Comparison of ENCODE assay signal across 8 cellular contexts in the genomic region with DNA sequence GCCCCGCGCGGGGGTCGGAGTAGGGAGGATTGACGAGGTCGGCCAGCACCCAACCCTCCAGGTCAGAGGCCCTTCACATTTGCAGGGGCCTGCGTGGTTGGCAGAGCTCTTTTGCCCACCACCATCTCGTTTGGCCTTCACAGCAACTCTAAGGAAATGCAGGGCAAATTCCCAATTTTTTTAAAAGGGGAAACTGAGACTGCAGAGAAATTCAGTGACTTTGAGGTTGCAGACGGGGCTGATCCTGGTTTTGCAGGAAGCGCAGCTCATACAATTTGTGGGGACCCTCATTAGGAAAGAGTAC. TPM values are rescaled to one million over a fixed set of nuclear protein-coding genes. Genes with fewer than 3 reads are reported as not detected.
A peak's percentile ranks its signal among the peaks of the same experiment; 100 is the strongest.
DNase-seq lines count a peak whose midpoint lies in the region; ATAC-seq and TF ChIP-seq lines count a peak whose summit lies in the region.

No MANE protein-coding gene starts in this region.

- peak overlapping the region; percentile 93; the same call in 1 of the 2 replicates for H3K27ac ChIP-seq in HEK293 (ENCODE audit: extremely low read depth, low read depth, low read length)
- H3K27ac ChIP-seq in iPS DF 6.9 (ENCODE audit: low read length), result no peak overlapping the region
- peak overlapping the region; percentile 88 to 98 (median 95) for H3K27ac ChIP-seq in spleen

- no peaks in the 10 kb centered on the region for H3K27me3 ChIP-seq in iPS DF 6.9 (ENCODE audit: control insufficient read depth, insufficient read depth, low read length)
- H3K27me3 ChIP-seq in spleen (replicated peaks in 1 of 7), result no peaks in the 10 kb centered on the region

- ATAC-seq in activated CD8-positive, alpha-beta T cell treated with anti-CD3 and anti-CD28 coated beads for 36 hours, result no peak
- ATAC-seq in HG03135 (IDR thresholded peaks at IDR 0.05; ENCODE audit: unreplicated experiment) (no peak), HG02588 (IDR thresholded peaks at IDR 0.05; ENCODE audit: unreplicated experiment) (no peak), GM21717 (IDR thresholded peaks at IDR 0.05; ENCODE audit: unreplicated experiment) (no peak)

- H3K9me3 ChIP-seq in HEK293 (ENCODE audit: control insufficient read depth, insufficient read depth, low read depth, low read length) (no peaks in the 10 kb centered on the region), iPS DF 6.9 (ENCODE audit: control insufficient read depth, insufficient read depth, low read length) (no peaks in the 10 kb centered on the region), spleen (no peaks in the 10 kb centered on the region)

- H3K27ac Mint-ChIP-seq in activated CD8-positive, alpha-beta T cell treated with anti-CD3 and anti-CD28 coated beads for 36 hours, result peak overlapping the region; percentile 95

- POLR2A ChIA-PET in HEK293 (lab: Yijun Ruan, JAX), result interaction anchor here (0.6 kb wide), 2 partner anchors 23 to 40 kb away, joined by 3 read pairs; no protein-coding TSS in a partner anchor
- POLR2A ChIA-PET in activated CD8-positive, alpha-beta T cell treated with anti-CD3 and anti-CD28 coated beads for 36 hours (lab: Charles Lee), result no interaction called here

- H3K27me3 Mint-ChIP-seq in activated CD8-positive, alpha-beta T cell treated with anti-CD3 and anti-CD28 coated beads for 36 hours, result no peaks in the 10 kb centered on the region

- H3K4me3 ChIP-seq in HEK293 (ENCODE audit: low read depth, low read length), result peak overlapping the region; percentile 74
- peak overlapping the region; percentile 92 for H3K4me3 ChIP-seq in iPS DF 6.9 (ENCODE audit: low read length)
- H3K4me3 ChIP-seq in spleen, result peak overlapping the region; percentile 61 to 96 (median 87)

- intact Hi-C loops in activated CD8-positive, alpha-beta T cell treated with anti-CD3 and anti-CD28 coated beads for 36 hours (cut with micrococcal nuclease), result no loop called here
- intact Hi-C loops in spleen (cut with DNase I; ENCODE audit: low total_unique reads), result no loop called here

- H3K4me1 Mint-ChIP-seq in activated CD8-positive, alpha-beta T cell treated with anti-CD3 and anti-CD28 coated beads for 36 hours (ENCODE audit: low read depth), result peaks cover 28% of the 10 kb centered on the region

- H3K36me3 Mint-ChIP-seq in activated CD8-positive, alpha-beta T cell treated with anti-CD3 and anti-CD28 coated beads for 36 hours (ENCODE audit: low read depth), result peaks cover 13% of the 10 kb centered on the region

- no peak for TF ChIP-seq CTCF in HEK293 (tag by site-specific recombination; IDR thresholded peaks at IDR 0.05)
- no peak for TF ChIP-seq CTCF in activated CD8-positive, alpha-beta T cell treated with anti-CD3 and anti-CD28 coated beads for 36 hours (IDR thresholded peaks at IDR 0.05)
- no peak for TF ChIP-seq CTCF in spleen (IDR thresholded peaks at IDR 0.05 in 8 of 11, conservative IDR thresholded peaks at IDR 0.05 in 3 of 11)

- H3K4me3 Mint-ChIP-seq in activated CD8-positive, alpha-beta T cell treated with anti-CD3 and anti-CD28 coated beads for 36 hours, result peak overlapping the region; percentile 84

- DNase-seq in activated CD8-positive, alpha-beta T cell treated with anti-CD3 and anti-CD28 coated beads for 36 hours, result no peak
- DNase-seq in iPS DF 6.9 (ENCODE audit: low read depth, low spot score) (no peak), spleen (no peak), cerebellar cortex (ENCODE audit: low spot score) (no peak)

- no peaks in the 10 kb centered on the region for H3K9me3 Mint-ChIP-seq in activated CD8-positive, alpha-beta T cell treated with anti-CD3 and anti-CD28 coated beads for 36 hours

- no peak for TF ChIP-seq POLR2A in spleen (IDR thresholded peaks at IDR 0.05)

- WGBS in iPS DF 6.9 (ENCODE audit: insufficient coverage, insufficient read length), result no CpG with 5 or more reads among the region's 10 CpGs
- WGBS in spleen, 5 donors, result 3 to 24% (median 6%) methylated on average over 2 to 10 of the region's 10 CpGs

- H3K4me1 ChIP-seq in HEK293 (ENCODE audit: control insufficient read depth, insufficient read depth, low read length), result peaks cover 13% of the 10 kb centered on the region
- no peaks in the 10 kb centered on the region for H3K4me1 ChIP-seq in iPS DF 6.9 (ENCODE audit: control insufficient read depth, insufficient read depth, low read length)
- peaks cover 35 to 50% (median 47%) of the 10 kb centered on the region in 6 donors for H3K4me1 ChIP-seq in spleen

- CTCF ChIA-PET in HEK293 (lab: Yijun Ruan, JAX), result interaction anchor here (0.7 to 1.1 kb wide), 5 partner anchors 9 to 146 kb away, joined by 3 read pairs; no protein-coding TSS in a partner anchor
- CTCF ChIA-PET in activated CD8-positive, alpha-beta T cell treated with anti-CD3 and anti-CD28 coated beads for 36 hours (lab: Charles Lee), result interaction anchor here (0.8 to 1.1 kb wide), 2 partner anchors 10 to 62 kb away, joined by 3 to 4 read pairs; no protein-coding TSS in a partner anchor

- H3K36me3 ChIP-seq in HEK293 (ENCODE audit: control insufficient read depth in 2 of 2, insufficient read depth in 1 of 2, low read length in 2 of 2) (peaks cover 7 to 18% of the 10 kb centered on the region in 2 experiments; a peak in 2 of 3 replicates), iPS DF 6.9 (ENCODE audit: control insufficient read depth, insufficient read depth, low read length) (no peaks in the 10 kb centered on the region), spleen (peaks cover 0 to 10% (median 0%) of the 10 kb centered on the region in 6 donors)

TF ChIP-seq in HEK293, 187 proteins besides CTCF, POLR2A, EP300 and RAD21 (continues in another document):
- TF ChIP-seq ZBTB48 (tag by site-specific recombination; IDR thresholded peaks at IDR 0.05), result 0 out of 2 replicates have a peak, but pooled peaks have one; percentile 2
- no peak for TF ChIP-seq TCF7L2 (IDR thresholded peaks at IDR 0.05; ENCODE audit: borderline replicate concordance, low read depth, low read length)
- TF ChIP-seq ZNF239 (tag by site-specific recombination; IDR thresholded peaks at IDR 0.05), result no peak
- TF ChIP-seq, protein P1, sequence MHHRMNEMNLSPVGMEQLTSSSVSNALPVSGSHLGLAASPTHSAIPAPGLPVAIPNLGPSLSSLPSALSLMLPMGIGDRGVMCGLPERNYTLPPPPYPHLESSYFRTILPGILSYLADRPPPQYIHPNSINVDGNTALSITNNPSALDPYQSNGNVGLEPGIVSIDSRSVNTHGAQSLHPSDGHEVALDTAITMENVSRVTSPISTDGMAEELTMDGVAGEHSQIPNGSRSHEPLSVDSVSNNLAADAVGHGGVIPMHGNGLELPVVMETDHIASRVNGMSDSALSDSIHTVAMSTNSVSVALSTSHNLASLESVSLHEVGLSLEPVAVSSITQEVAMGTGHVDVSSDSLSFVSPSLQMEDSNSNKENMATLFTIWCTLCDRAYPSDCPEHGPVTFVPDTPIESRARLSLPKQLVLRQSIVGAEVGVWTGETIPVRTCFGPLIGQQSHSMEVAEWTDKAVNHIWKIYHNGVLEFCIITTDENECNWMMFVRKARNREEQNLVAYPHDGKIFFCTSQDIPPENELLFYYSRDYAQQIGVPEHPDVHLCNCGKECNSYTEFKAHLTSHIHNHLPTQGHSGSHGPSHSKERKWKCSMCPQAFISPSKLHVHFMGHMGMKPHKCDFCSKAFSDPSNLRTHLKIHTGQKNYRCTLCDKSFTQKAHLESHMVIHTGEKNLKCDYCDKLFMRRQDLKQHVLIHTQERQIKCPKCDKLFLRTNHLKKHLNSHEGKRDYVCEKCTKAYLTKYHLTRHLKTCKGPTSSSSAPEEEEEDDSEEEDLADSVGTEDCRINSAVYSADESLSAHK (tag by site-specific recombination; IDR thresholded peaks at IDR 0.05), result no peak
- TF ChIP-seq, protein P2, sequence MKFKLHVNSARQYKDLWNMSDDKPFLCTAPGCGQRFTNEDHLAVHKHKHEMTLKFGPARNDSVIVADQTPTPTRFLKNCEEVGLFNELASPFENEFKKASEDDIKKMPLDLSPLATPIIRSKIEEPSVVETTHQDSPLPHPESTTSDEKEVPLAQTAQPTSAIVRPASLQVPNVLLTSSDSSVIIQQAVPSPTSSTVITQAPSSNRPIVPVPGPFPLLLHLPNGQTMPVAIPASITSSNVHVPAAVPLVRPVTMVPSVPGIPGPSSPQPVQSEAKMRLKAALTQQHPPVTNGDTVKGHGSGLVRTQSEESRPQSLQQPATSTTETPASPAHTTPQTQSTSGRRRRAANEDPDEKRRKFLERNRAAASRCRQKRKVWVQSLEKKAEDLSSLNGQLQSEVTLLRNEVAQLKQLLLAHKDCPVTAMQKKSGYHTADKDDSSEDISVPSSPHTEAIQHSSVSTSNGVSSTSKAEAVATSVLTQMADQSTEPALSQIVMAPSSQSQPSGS (tag by site-specific recombination; IDR thresholded peaks at IDR 0.05; ENCODE audit: low read depth), result no peak
- TF ChIP-seq GLI2 (tag by site-specific recombination; IDR thresholded peaks at IDR 0.05; ENCODE audit: borderline replicate concordance, low read depth), result no peak
- peak; percentile 68 for TF ChIP-seq ZXDB (tag by site-specific recombination; IDR thresholded peaks at IDR 0.05)
- TF ChIP-seq ZNF433 (tag by site-specific recombination; IDR thresholded peaks at IDR 0.05; ENCODE audit: low read depth), result no peak
- no peak for TF ChIP-seq ZNF747 (tag by site-specific recombination; IDR thresholded peaks at IDR 0.05)
- TF ChIP-seq, protein P3, sequence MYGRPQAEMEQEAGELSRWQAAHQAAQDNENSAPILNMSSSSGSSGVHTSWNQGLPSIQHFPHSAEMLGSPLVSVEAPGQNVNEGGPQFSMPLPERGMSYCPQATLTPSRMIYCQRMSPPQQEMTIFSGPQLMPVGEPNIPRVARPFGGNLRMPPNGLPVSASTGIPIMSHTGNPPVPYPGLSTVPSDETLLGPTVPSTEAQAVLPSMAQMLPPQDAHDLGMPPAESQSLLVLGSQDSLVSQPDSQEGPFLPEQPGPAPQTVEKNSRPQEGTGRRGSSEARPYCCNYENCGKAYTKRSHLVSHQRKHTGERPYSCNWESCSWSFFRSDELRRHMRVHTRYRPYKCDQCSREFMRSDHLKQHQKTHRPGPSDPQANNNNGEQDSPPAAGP (tag by site-specific recombination; IDR thresholded peaks at IDR 0.05), result no peak
- TF ChIP-seq SP7 (tag by site-specific recombination; IDR thresholded peaks at IDR 0.05), result 0 out of 2 replicates have a peak, but pooled peaks have one; percentile 13

RNA-seq across cellular contexts. Expression of a gene that starts 0.4 kb away (rescaled TPM):
- 10 to 100 TPM; 17.4 to 17.7 TPM for total RNA-seq in activated CD8-positive, alpha-beta T cell treated with anti-CD3 and anti-CD28 coated beads for 36 hours
- total RNA-seq in spleen, result 10 to 100 TPM; 26.0 to 43.0 (median 31.2) TPM
- 10 to 100 TPM in 2 of 3 donors, 1 to 10 TPM in 1; 6.1 to 14.7 (median 10.1) TPM for polyA plus RNA-seq in spleen

RNA-seq across cellular contexts. Expression of a gene that starts 36.5 kb away (rescaled TPM):
- under 1 TPM in 1 of 2 experiments, not detected in 1; 0.16 TPM for total RNA-seq in activated CD8-positive, alpha-beta T cell treated with anti-CD3 and anti-CD28 coated beads for 36 hours
- total RNA-seq in spleen, result 1 to 10 TPM in 5 of 7 donors, not detected in 2; 1.1 to 2.3 (median 1.2) TPM
- under 1 TPM; 0.07 to 0.44 (median 0.10) TPM for polyA plus RNA-seq in spleen
